14 cellular contexts compared by ENCODE assay signal in genomic region chr1:206674236-206674635, GRCh38. TPM values are rescaled to one million over a fixed set of nuclear protein-coding genes. Genes with fewer than 3 reads are reported as not detected.
DNase-seq lines count a peak whose midpoint lies in the region; ATAC-seq and TF ChIP-seq lines count a peak whose summit lies in the region.
"Had no signal": no experiment of that assay in that cellular context is flagged by ENCODE, and none has a peak within 500 bp of the region (broad histone marks: within the 10 kb centered on the region; RNA-seq: fewer than 3 reads in every experiment).

No MANE protein-coding gene starts in this region.

- POLR2A ChIA-PET in Panc1 (lab: Charles Lee), result interaction anchor here (0.6 kb wide), 1 partner anchor 115 kb away, joined by 3 read pairs; no protein-coding TSS in a partner anchor
- POLR2A ChIA-PET in T-cell (lab: Charles Lee), result no interaction called here

- H3K4me3 Mint-ChIP-seq in stimulated activated naive CD8-positive, alpha-beta T cell treated with anti-CD3 and anti-CD28 coated beads, Interleukin-15, amount 100 ng/mL, for 72 hours, result no peak overlapping the region
- no peak overlapping the region for H3K4me3 Mint-ChIP-seq in T-cell

- peak overlapping the region; percentile 81 for H3K27ac ChIP-seq in ACC112 (ENCODE audit: low read depth, low read length)
- 0 out of 2 replicates have a peak overlapping the region, but pooled peaks have one; percentile 8 for H3K27ac ChIP-seq in Panc1 (ENCODE audit: low read length)
- peak overlapping the region; percentile 74 to 85 (median 82) for H3K27ac ChIP-seq in esophagus squamous epithelium
- H3K27ac ChIP-seq in psoas muscle, result peak overlapping the region; percentile 82

- no peak overlapping the region for H3K27ac Mint-ChIP-seq in stimulated activated naive CD8-positive, alpha-beta T cell treated with anti-CD3 and anti-CD28 coated beads, Interleukin-15, amount 100 ng/mL, for 72 hours
- H3K27ac Mint-ChIP-seq in T-cell, result no peak overlapping the region

- WGBS in esophagus squamous epithelium, 2 donors, result 67 to 72% methylated on average over 3 of the region's 3 CpGs
- 97 to 98% (median 97%) methylated on average over 3 of the region's 3 CpGs for WGBS in psoas muscle, 3 donors

- peaks cover 9% of the 10 kb centered on the region for H3K4me1 Mint-ChIP-seq in stimulated activated naive CD8-positive, alpha-beta T cell treated with anti-CD3 and anti-CD28 coated beads, Interleukin-15, amount 100 ng/mL, for 72 hours
- peaks cover 0 to 3% (median 0%) of the 10 kb centered on the region in 3 donors for H3K4me1 Mint-ChIP-seq in T-cell

- no peaks in the 10 kb centered on the region for H3K27me3 Mint-ChIP-seq in stimulated activated naive CD8-positive, alpha-beta T cell treated with anti-CD3 and anti-CD28 coated beads, Interleukin-15, amount 100 ng/mL, for 72 hours
- no peaks in the 10 kb centered on the region for H3K27me3 Mint-ChIP-seq in T-cell

- H3K36me3 ChIP-seq in ACC112 (ENCODE audit: insufficient read depth, low read length), result no peaks in the 10 kb centered on the region
- no peaks in the 10 kb centered on the region for H3K36me3 ChIP-seq in Panc1 (ENCODE audit: control insufficient read depth, insufficient read depth, low read length)
- H3K36me3 ChIP-seq in esophagus squamous epithelium, result no peaks in the 10 kb centered on the region
- no peaks in the 10 kb centered on the region for H3K36me3 ChIP-seq in psoas muscle (ENCODE audit: insufficient read depth in 1 of 2, low read depth in 1 of 2)
- H3K36me3 ChIP-seq: ovary, tibial nerve had no signal

- TF ChIP-seq POLR2A in esophagus squamous epithelium (IDR thresholded peaks at IDR 0.05), result no peak

- no TSS peak for BruUV-seq in Panc1 (replicated peaks; lab: Mats Ljungman, UMichigan)

- H3K4me3 ChIP-seq in ACC112 (ENCODE audit: low read depth, low read length) (no peak overlapping the region), Panc1 (ENCODE audit: low read depth in 2 of 2, low read length in 2 of 2) (no peak overlapping the region), esophagus squamous epithelium (no peak overlapping the region), psoas muscle (no peak overlapping the region)
- H3K4me3 ChIP-seq: ovary, tibial nerve had no signal

- in situ Hi-C loops in Panc1 (cut with HindIII; ENCODE audit: low pct_unique_long_range_greater_than_20kb, low sequenced_read_pairs), result no loop called here

- intact Hi-C loops in Panc1 (cut with micrococcal nuclease; ENCODE audit: unreplicated experiment) (no loop called here), esophagus squamous epithelium (cut with DNase I) (no loop called here), psoas muscle (cut with DNase I) (no loop called here)

- H3K4me1 ChIP-seq in ACC112 (ENCODE audit: control insufficient read depth, insufficient read depth, low read length, unreplicated experiment) (peaks cover 33% of the 10 kb centered on the region), Panc1 (ENCODE audit: control insufficient read depth, insufficient read depth, low read length) (peaks cover 6% of the 10 kb centered on the region), esophagus squamous epithelium (peaks cover 8 to 49% (median 32%) of the 10 kb centered on the region in 3 donors), psoas muscle (peaks cover 37% of the 10 kb centered on the region)

- H3K9me3 Mint-ChIP-seq in stimulated activated naive CD8-positive, alpha-beta T cell treated with anti-CD3 and anti-CD28 coated beads, Interleukin-15, amount 100 ng/mL, for 72 hours, result no peaks in the 10 kb centered on the region
- H3K9me3 Mint-ChIP-seq in T-cell, result no peaks in the 10 kb centered on the region

- no peak for TF ChIP-seq CTCF in Panc1 (IDR thresholded peaks at IDR 0.05)
- TF ChIP-seq CTCF in esophagus squamous epithelium (IDR thresholded peaks at IDR 0.05), result no peak
- no peak for TF ChIP-seq CTCF in psoas muscle (IDR thresholded peaks at IDR 0.05)

- CTCF ChIA-PET in Panc1 (lab: Charles Lee), result interaction anchor here (0.6 to 3.3 kb wide), 2 partner anchors 10 to 22 kb away, joined by 3 to 12 read pairs; no protein-coding TSS in a partner anchor
- CTCF ChIA-PET in T-cell (lab: Charles Lee), result interaction anchor here in 1 of 2 donors (1.4 kb wide), 1 partner anchor 11 kb away, joined by 6 read pairs; no protein-coding TSS in a partner anchor

- no peaks in the 10 kb centered on the region for H3K79me2 ChIP-seq in ACC112 (ENCODE audit: control insufficient read depth, insufficient read depth, low read length, unreplicated experiment)

- H3K27me3 ChIP-seq in ACC112 (ENCODE audit: insufficient read depth, low read length), result no peaks in the 10 kb centered on the region
- H3K27me3 ChIP-seq in Panc1 (ENCODE audit: control insufficient read depth, insufficient read depth, low read length), result peaks cover 2% of the 10 kb centered on the region; the same call in 1 of the 2 replicates
- H3K27me3 ChIP-seq in esophagus squamous epithelium, result no peaks in the 10 kb centered on the region
- no peaks in the 10 kb centered on the region for H3K27me3 ChIP-seq in psoas muscle (ENCODE audit: insufficient read depth in 3 of 3, low read length in 2 of 3)
- H3K27me3 ChIP-seq: ovary, tibial nerve had no signal

- no peak for ATAC-seq in Panc1
- ATAC-seq in psoas muscle, result peak in 1 of 4 donors; percentile 3
- ATAC-seq in stimulated activated naive CD8-positive, alpha-beta T cell treated with anti-CD3 and anti-CD28 coated beads, Interleukin-15, amount 100 ng/mL, for 72 hours, result no peak
- ATAC-seq in T-cell (replicated peaks in 1 of 4), result no peak

- H3K36me3 Mint-ChIP-seq in T-cell, result no peaks in the 10 kb centered on the region

- H3K9me3 ChIP-seq in Panc1 (ENCODE audit: control insufficient read depth, insufficient read depth, low read depth, low read length), result no peaks in the 10 kb centered on the region
- H3K9me3 ChIP-seq in esophagus squamous epithelium, result no peaks in the 10 kb centered on the region
- H3K9me3 ChIP-seq in psoas muscle, result no peaks in the 10 kb centered on the region
- H3K9me3 ChIP-seq: ovary, tibial nerve had no signal

- DNase-seq in Panc1 (ENCODE audit: low read depth, low spot score) (no peak), esophagus squamous epithelium (lab: John Stamatoyannopoulos, UW) (no peak), psoas muscle (no peak), T-cell (no peak), DMS114 treated with DMSO at 0.1 percent for 48 hours (lab: John Stamatoyannopoulos, UW; ENCODE audit: unreplicated experiment) (no peak)
- DNase-seq in stimulated activated CD4-positive, alpha-beta T cell treated with anti-CD3 and anti-CD28 coated beads, Interleukin-15, amount 100 ng/mL, for 24 hours, result no peak
- DNase-seq in stimulated activated naive CD8-positive, alpha-beta T cell treated with anti-CD3 and anti-CD28 coated beads, Interleukin-15, amount 100 ng/mL, for 72 hours, result no peak
- DNase-seq: effector CD8-positive, alpha-beta T cell; Kasumi-1; NCI-H510A treated with DMSO at 0.1 percent for 48 hours; OCI-M1 had no signal

- H2AFZ ChIP-seq in ACC112 (ENCODE audit: low read length, unreplicated experiment), result no peak overlapping the region

RNA-seq across cellular contexts. Expression of gene MAPKAPK2, which starts 10.5 kb away (rescaled TPM):
- total RNA-seq in Panc1 (2021; ENCODE audit: unreplicated experiment), result 72.4 TPM
- polyA plus RNA-seq in Panc1 (2012; ENCODE audit: insufficient read length), result 52.2 TPM
- total RNA-seq in esophagus squamous epithelium, result 10 to 100 TPM; 37.8 to 50.7 (median 43.2) TPM
- total RNA-seq in psoas muscle, result 100 to 1,000 TPM in 3 of 4 donors, 10 to 100 TPM in 1; 89.4 to 198 (median 167) TPM
- 100 to 1,000 TPM; 108 to 191 (median 112) TPM for polyA plus RNA-seq in psoas muscle
- 100 to 1,000 TPM in 1 of 5 donors, 10 to 100 TPM in 4; 64.3 to 117 (median 78.4) TPM for total RNA-seq in T-cell

RNA-seq across cellular contexts. Expression of gene DYRK3, which starts 38.9 kb away (rescaled TPM):
- total RNA-seq in Panc1 (2021; ENCODE audit: unreplicated experiment), result 12.0 TPM
- 7.2 TPM for polyA plus RNA-seq in Panc1 (2012; ENCODE audit: insufficient read length)
- 1 to 10 TPM; 2.5 to 9.1 (median 4.0) TPM for total RNA-seq in esophagus squamous epithelium
- total RNA-seq in psoas muscle, result 1 to 10 TPM in 3 of 4 donors, under 1 TPM in 1; 0.57 to 2.0 (median 1.4) TPM
- polyA plus RNA-seq in psoas muscle, result 1 to 10 TPM in 2 of 3 donors, under 1 TPM in 1; 0.25 to 1.2 (median 1.0) TPM
- 1 to 10 TPM in 4 of 5 donors, under 1 TPM in 1; 0.73 to 2.0 (median 1.6) TPM for total RNA-seq in T-cell

Comparison
In these comparisons a context has a peak if more than half of its experiments do, and no peak if none do; other contexts are left out.
1. H3K27ac ChIP-seq: peak in every context shown above with its lines; median percentile 82 in esophagus squamous epithelium; 82 in psoas muscle; 81 in ACC112; 8 in Panc1.